1 cellular context compared by ENCODE assay signal in genomic region chr14:23379331-23380196, GRCh38.
TF ChIP-seq lines count a peak whose summit lies in the region.

No MANE protein-coding gene starts in this region.

TF ChIP-seq in HepG2, 621 proteins besides CTCF, POLR2A, EP300 and RAD21 (continued from another document and continues in another):
- TF ChIP-seq ZBTB44 (CRISPR knock-in tag; IDR thresholded peaks at IDR 0.05): no peak
- peak; percentile 72; the same call in 1 of the 2 replicates for TF ChIP-seq REPIN1 (CRISPR knock-in tag; IDR thresholded peaks at IDR 0.05; ENCODE audit: borderline replicate concordance, low read depth)
- no peak for TF ChIP-seq NFE2 (CRISPR knock-in tag; IDR thresholded peaks at IDR 0.05)
- TF ChIP-seq MTA3 (CRISPR knock-in tag; IDR thresholded peaks at IDR 0.05): no peak
- TF ChIP-seq MAFG (CRISPR knock-in tag; IDR thresholded peaks at IDR 0.05): no peak
- TF ChIP-seq PAF1 (CRISPR knock-in tag; IDR thresholded peaks at IDR 0.05): no peak
- no peak for TF ChIP-seq TEAD2 (CRISPR knock-in tag; IDR thresholded peaks at IDR 0.05)
- peak; percentile 54; the same call in 1 of the 2 replicates for TF ChIP-seq ZMYM4 (CRISPR knock-in tag; IDR thresholded peaks at IDR 0.05)
- TF ChIP-seq ZBTB33 (CRISPR knock-in tag; IDR thresholded peaks at IDR 0.05): no peak
- no peak for TF ChIP-seq ZNF446 (CRISPR knock-in tag; IDR thresholded peaks at IDR 0.05)
- TF ChIP-seq, protein P1, sequence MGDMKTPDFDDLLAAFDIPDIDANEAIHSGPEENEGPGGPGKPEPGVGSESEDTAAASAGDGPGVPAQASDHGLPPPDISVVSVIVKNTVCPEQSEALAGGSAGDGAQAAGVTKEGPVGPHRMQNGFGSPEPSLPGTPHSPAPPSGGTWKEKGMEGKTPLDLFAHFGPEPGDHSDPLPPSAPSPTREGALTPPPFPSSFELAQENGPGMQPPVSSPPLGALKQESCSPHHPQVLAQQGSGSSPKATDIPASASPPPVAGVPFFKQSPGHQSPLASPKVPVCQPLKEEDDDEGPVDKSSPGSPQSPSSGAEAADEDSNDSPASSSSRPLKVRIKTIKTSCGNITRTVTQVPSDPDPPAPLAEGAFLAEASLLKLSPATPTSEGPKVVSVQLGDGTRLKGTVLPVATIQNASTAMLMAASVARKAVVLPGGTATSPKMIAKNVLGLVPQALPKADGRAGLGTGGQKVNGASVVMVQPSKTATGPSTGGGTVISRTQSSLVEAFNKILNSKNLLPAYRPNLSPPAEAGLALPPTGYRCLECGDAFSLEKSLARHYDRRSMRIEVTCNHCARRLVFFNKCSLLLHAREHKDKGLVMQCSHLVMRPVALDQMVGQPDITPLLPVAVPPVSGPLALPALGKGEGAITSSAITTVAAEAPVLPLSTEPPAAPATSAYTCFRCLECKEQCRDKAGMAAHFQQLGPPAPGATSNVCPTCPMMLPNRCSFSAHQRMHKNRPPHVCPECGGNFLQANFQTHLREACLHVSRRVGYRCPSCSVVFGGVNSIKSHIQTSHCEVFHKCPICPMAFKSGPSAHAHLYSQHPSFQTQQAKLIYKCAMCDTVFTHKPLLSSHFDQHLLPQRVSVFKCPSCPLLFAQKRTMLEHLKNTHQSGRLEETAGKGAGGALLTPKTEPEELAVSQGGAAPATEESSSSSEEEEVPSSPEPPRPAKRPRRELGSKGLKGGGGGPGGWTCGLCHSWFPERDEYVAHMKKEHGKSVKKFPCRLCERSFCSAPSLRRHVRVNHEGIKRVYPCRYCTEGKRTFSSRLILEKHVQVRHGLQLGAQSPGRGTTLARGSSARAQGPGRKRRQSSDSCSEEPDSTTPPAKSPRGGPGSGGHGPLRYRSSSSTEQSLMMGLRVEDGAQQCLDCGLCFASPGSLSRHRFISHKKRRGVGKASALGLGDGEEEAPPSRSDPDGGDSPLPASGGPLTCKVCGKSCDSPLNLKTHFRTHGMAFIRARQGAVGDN (CRISPR knock-in tag; IDR thresholded peaks at IDR 0.05): peak; percentile 54
- peak; percentile 39 for TF ChIP-seq HNRNPLL (IDR thresholded peaks at IDR 0.05; ENCODE audit: low read depth, low read length, poor library complexity, severe bottlenecking)
- no peak for TF ChIP-seq MAZ (IDR thresholded peaks at IDR 0.05; ENCODE audit: borderline replicate concordance, low read depth, low read length)
- no peak; the same call in 1 of the 2 replicates for TF ChIP-seq MAZ (CRISPR knock-in tag; IDR thresholded peaks at IDR 0.05; ENCODE audit: low read depth)
- 0 out of 2 replicates have a peak, but pooled peaks have one; percentile 48 for TF ChIP-seq ZNF431 (CRISPR knock-in tag; IDR thresholded peaks at IDR 0.05; ENCODE audit: borderline replicate concordance, low read depth)
- no peak for TF ChIP-seq ZSCAN20 (CRISPR knock-in tag; IDR thresholded peaks at IDR 0.05; ENCODE audit: borderline replicate concordance)
- TF ChIP-seq ZNF510 (CRISPR knock-in tag; IDR thresholded peaks at IDR 0.05; ENCODE audit: low read depth): no peak
- no peak for TF ChIP-seq BCL6 (CRISPR knock-in tag; IDR thresholded peaks at IDR 0.05)
- TF ChIP-seq ZGPAT (CRISPR knock-in tag; IDR thresholded peaks at IDR 0.05): 0 out of 2 replicates have a peak, but pooled peaks have one; percentile 26
- TF ChIP-seq JDP2 (CRISPR knock-in tag; IDR thresholded peaks at IDR 0.05; ENCODE audit: borderline replicate concordance): no peak
- no peak for TF ChIP-seq TEF (CRISPR knock-in tag; IDR thresholded peaks at IDR 0.05)
- TF ChIP-seq ZNF143 (CRISPR knock-in tag; IDR thresholded peaks at IDR 0.05): no peak; the same call in 1 of the 2 replicates
- TF ChIP-seq ZNF629 (CRISPR knock-in tag; conservative IDR thresholded peaks at IDR 0.05): no peak
- TF ChIP-seq HMGA1 (CRISPR knock-in tag; conservative IDR thresholded peaks at IDR 0.05): no peak
- no peak for TF ChIP-seq ZNF121 (CRISPR knock-in tag; IDR thresholded peaks at IDR 0.05)
- no peak for TF ChIP-seq EED (CRISPR knock-in tag; IDR thresholded peaks at IDR 0.05)
- no peak for TF ChIP-seq RNF2 (conservative IDR thresholded peaks at IDR 0.05; ENCODE audit: low read depth)
- no peak for TF ChIP-seq ZSCAN12 (CRISPR knock-in tag; IDR thresholded peaks at IDR 0.05)
- TF ChIP-seq ETV6 (CRISPR knock-in tag; conservative IDR thresholded peaks at IDR 0.05): peak; percentile 85; the same call in 1 of the 2 replicates
- TF ChIP-seq ZNF124 (CRISPR knock-in tag; IDR thresholded peaks at IDR 0.05): peak; percentile 90; the same call in 1 of the 2 replicates
- TF ChIP-seq ZMAT3 (CRISPR knock-in tag; conservative IDR thresholded peaks at IDR 0.05): no peak
- TF ChIP-seq SETDB1 (CRISPR knock-in tag; IDR thresholded peaks at IDR 0.05; ENCODE audit: borderline replicate concordance): no peak
- TF ChIP-seq, protein P2, sequence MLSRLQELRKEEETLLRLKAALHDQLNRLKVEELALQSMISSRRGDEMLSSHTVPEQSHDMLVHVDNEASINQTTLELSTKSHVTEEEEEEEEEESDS (CRISPR knock-in tag; IDR thresholded peaks at IDR 0.05; ENCODE audit: borderline replicate concordance): no peak
- TF ChIP-seq DMAP1 (CRISPR knock-in tag; IDR thresholded peaks at IDR 0.05): no peak
- 0 out of 2 replicates have a peak, but pooled peaks have one; percentile 43 for TF ChIP-seq ZNF550 (CRISPR knock-in tag; IDR thresholded peaks at IDR 0.05; ENCODE audit: borderline replicate concordance)
- TF ChIP-seq, protein P3, sequence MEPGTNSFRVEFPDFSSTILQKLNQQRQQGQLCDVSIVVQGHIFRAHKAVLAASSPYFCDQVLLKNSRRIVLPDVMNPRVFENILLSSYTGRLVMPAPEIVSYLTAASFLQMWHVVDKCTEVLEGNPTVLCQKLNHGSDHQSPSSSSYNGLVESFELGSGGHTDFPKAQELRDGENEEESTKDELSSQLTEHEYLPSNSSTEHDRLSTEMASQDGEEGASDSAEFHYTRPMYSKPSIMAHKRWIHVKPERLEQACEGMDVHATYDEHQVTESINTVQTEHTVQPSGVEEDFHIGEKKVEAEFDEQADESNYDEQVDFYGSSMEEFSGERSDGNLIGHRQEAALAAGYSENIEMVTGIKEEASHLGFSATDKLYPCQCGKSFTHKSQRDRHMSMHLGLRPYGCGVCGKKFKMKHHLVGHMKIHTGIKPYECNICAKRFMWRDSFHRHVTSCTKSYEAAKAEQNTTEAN (CRISPR knock-in tag; conservative IDR thresholded peaks at IDR 0.05): no peak
- TF ChIP-seq ZNF24 (IDR thresholded peaks at IDR 0.05): no peak
- TF ChIP-seq GLI4 (CRISPR knock-in tag; IDR thresholded peaks at IDR 0.05; ENCODE audit: borderline replicate concordance): no peak
- no peak for TF ChIP-seq ZNF234 (CRISPR knock-in tag; conservative IDR thresholded peaks at IDR 0.05)
- no peak for TF ChIP-seq HNF4A (CRISPR knock-in tag; IDR thresholded peaks at IDR 0.05)
- TF ChIP-seq NFKBIZ (CRISPR knock-in tag; IDR thresholded peaks at IDR 0.05): no peak
- peak; percentile 83; the same call in 1 of the 2 replicates for TF ChIP-seq FOXC1 (CRISPR knock-in tag; IDR thresholded peaks at IDR 0.05; ENCODE audit: borderline replicate concordance)
- no peak for TF ChIP-seq NR3C1 (CRISPR knock-in tag; IDR thresholded peaks at IDR 0.05)
- TF ChIP-seq RCOR2 (CRISPR knock-in tag; IDR thresholded peaks at IDR 0.05): no peak
- TF ChIP-seq ZNF619 (CRISPR knock-in tag; IDR thresholded peaks at IDR 0.05): peak; percentile 90
- TF ChIP-seq GPN1 (CRISPR knock-in tag; IDR thresholded peaks at IDR 0.05; ENCODE audit: borderline replicate concordance): no peak
- no peak for TF ChIP-seq CBX2 (IDR thresholded peaks at IDR 0.05; ENCODE audit: low read depth, low read length)
- no peak; the same call in 1 of the 2 replicates for TF ChIP-seq CBX2 (CRISPR knock-in tag; IDR thresholded peaks at IDR 0.05; ENCODE audit: low read depth)
- peak; percentile 98 for TF ChIP-seq ZNF572 (CRISPR knock-in tag; IDR thresholded peaks at IDR 0.05)
- TF ChIP-seq HOXD1 (CRISPR knock-in tag; IDR thresholded peaks at IDR 0.05): no peak
- no peak for TF ChIP-seq AKAP8 (CRISPR knock-in tag; IDR thresholded peaks at IDR 0.05)
- no peak; the same call in 1 of the 2 replicates for TF ChIP-seq GATAD2A (CRISPR knock-in tag; IDR thresholded peaks at IDR 0.05)
- TF ChIP-seq DNMT1 (CRISPR knock-in tag; IDR thresholded peaks at IDR 0.05): no peak
- no peak for TF ChIP-seq U2AF1 (optimal IDR thresholded peaks at IDR 0.05; ENCODE audit: low read depth, low read length)
- peak; percentile 44; the same call in 1 of the 2 replicates for TF ChIP-seq CHCHD3 (CRISPR knock-in tag; IDR thresholded peaks at IDR 0.05)
- no peak for TF ChIP-seq THYN1 (CRISPR knock-in tag; IDR thresholded peaks at IDR 0.05; ENCODE audit: borderline replicate concordance, low read depth)
- TF ChIP-seq, protein P4, sequence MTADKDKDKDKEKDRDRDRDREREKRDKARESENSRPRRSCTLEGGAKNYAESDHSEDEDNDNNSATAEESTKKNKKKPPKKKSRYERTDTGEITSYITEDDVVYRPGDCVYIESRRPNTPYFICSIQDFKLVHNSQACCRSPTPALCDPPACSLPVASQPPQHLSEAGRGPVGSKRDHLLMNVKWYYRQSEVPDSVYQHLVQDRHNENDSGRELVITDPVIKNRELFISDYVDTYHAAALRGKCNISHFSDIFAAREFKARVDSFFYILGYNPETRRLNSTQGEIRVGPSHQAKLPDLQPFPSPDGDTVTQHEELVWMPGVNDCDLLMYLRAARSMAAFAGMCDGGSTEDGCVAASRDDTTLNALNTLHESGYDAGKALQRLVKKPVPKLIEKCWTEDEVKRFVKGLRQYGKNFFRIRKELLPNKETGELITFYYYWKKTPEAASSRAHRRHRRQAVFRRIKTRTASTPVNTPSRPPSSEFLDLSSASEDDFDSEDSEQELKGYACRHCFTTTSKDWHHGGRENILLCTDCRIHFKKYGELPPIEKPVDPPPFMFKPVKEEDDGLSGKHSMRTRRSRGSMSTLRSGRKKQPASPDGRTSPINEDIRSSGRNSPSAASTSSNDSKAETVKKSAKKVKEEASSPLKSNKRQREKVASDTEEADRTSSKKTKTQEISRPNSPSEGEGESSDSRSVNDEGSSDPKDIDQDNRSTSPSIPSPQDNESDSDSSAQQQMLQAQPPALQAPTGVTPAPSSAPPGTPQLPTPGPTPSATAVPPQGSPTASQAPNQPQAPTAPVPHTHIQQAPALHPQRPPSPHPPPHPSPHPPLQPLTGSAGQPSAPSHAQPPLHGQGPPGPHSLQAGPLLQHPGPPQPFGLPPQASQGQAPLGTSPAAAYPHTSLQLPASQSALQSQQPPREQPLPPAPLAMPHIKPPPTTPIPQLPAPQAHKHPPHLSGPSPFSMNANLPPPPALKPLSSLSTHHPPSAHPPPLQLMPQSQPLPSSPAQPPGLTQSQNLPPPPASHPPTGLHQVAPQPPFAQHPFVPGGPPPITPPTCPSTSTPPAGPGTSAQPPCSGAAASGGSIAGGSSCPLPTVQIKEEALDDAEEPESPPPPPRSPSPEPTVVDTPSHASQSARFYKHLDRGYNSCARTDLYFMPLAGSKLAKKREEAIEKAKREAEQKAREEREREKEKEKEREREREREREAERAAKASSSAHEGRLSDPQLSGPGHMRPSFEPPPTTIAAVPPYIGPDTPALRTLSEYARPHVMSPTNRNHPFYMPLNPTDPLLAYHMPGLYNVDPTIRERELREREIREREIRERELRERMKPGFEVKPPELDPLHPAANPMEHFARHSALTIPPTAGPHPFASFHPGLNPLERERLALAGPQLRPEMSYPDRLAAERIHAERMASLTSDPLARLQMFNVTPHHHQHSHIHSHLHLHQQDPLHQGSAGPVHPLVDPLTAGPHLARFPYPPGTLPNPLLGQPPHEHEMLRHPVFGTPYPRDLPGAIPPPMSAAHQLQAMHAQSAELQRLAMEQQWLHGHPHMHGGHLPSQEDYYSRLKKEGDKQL (CRISPR knock-in tag; IDR thresholded peaks at IDR 0.05; ENCODE audit: low read depth): no peak
- TF ChIP-seq SRY (CRISPR knock-in tag; IDR thresholded peaks at IDR 0.05): peak; percentile 53; the same call in 1 of the 2 replicates
- TF ChIP-seq CHD4 (IDR thresholded peaks at IDR 0.05; ENCODE audit: borderline replicate concordance, low read length): no peak
